In genomic region chr15:65304393-65305143, GRCh38 we compare ENCODE assay signal across 8 cellular contexts. TPM values are rescaled to one million over a fixed set of nuclear protein-coding genes. Genes with fewer than 3 reads are reported as not detected.
DNase-seq lines count a peak whose midpoint lies in the region; ATAC-seq and TF ChIP-seq lines count a peak whose summit lies in the region.

RNU5B-1 (plus strand) TSS chr15:65304677.

- H3K4me1 ChIP-seq in HAP-1 (peaks cover 17% of the 10 kb centered on the region), MM.1S (ENCODE audit: low read length) (no peaks in the 10 kb centered on the region), SJSA1 (replicated peaks) (peaks cover 8% of the 10 kb centered on the region), thymus (ENCODE audit: control insufficient read depth, insufficient read depth, low read length) (peaks cover 4% of the 10 kb centered on the region)

- peak within 1 kb of the TSS; percentile 99 for H3K27ac Mint-ChIP-seq in activated naive CD4-positive, alpha-beta T cell treated with anti-CD3 and anti-CD28 coated beads, Interleukin-2, amount 50 U/mL, for 24 hours

- H3K9ac ChIP-seq in MM.1S (ENCODE audit: low read length) = peak within 1 kb of the TSS; percentile 72

- H3K27ac ChIP-seq in MM.1S (ENCODE audit: low read length) (peak within 1 kb of the TSS; percentile 65), SJSA1 (peak within 1 kb of the TSS; percentile 100), thymus (ENCODE audit: low read depth) (peak within 1 kb of the TSS; percentile 94)

- no peaks in the 10 kb centered on the region for H3K9me2 ChIP-seq in MM.1S (replicated peaks; ENCODE audit: insufficient read depth, low read length)

- under 1% methylated on average over 23 of the region's 23 CpGs for WGBS in thymus

- H3K9me3 ChIP-seq in HAP-1 = no peaks in the 10 kb centered on the region
- no peaks in the 10 kb centered on the region for H3K9me3 ChIP-seq in MM.1S (replicated peaks; ENCODE audit: insufficient read depth, low read length)
- H3K9me3 ChIP-seq in SJSA1 (replicated peaks) = no peaks in the 10 kb centered on the region
- no peaks in the 10 kb centered on the region for H3K9me3 ChIP-seq in thymus (ENCODE audit: control insufficient read depth)

- H2AFZ ChIP-seq in MM.1S (ENCODE audit: low read length) = peak within 1 kb of the TSS; percentile 83

- in situ Hi-C loops in HAP-1 (cut with MboI; ENCODE audit: low sequenced_read_pairs) = no loop called here

- H3K9me3 Mint-ChIP-seq in activated naive CD4-positive, alpha-beta T cell treated with anti-CD3 and anti-CD28 coated beads, Interleukin-2, amount 50 U/mL, for 24 hours = no peaks in the 10 kb centered on the region

- TF ChIP-seq CTCF in MM.1S (IDR thresholded peaks at IDR 0.05; ENCODE audit: low read length) = peak; percentile 94; the same call in 1 of the 2 replicates
- TF ChIP-seq CTCF in omental fat pad (IDR thresholded peaks at IDR 0.05) = peak in 2 of 3 donors; percentile 66 to 86

- no peaks in the 10 kb centered on the region for H3K79me2 ChIP-seq in MM.1S (ENCODE audit: low read length)

- H3K4me2 ChIP-seq in MM.1S (ENCODE audit: low read depth, low read length) = peak within 1 kb of the TSS; percentile 93

- no peaks in the 10 kb centered on the region for H3K36me3 Mint-ChIP-seq in activated naive CD4-positive, alpha-beta T cell treated with anti-CD3 and anti-CD28 coated beads, Interleukin-2, amount 50 U/mL, for 24 hours

- peaks cover 28% of the 10 kb centered on the region for H3F3A ChIP-seq in MM.1S (ENCODE audit: insufficient read depth, low read length)

- no peaks in the 10 kb centered on the region for H4K20me1 ChIP-seq in MM.1S (ENCODE audit: insufficient read depth, low read length)

- H3K4me3 Mint-ChIP-seq in activated naive CD4-positive, alpha-beta T cell treated with anti-CD3 and anti-CD28 coated beads, Interleukin-2, amount 50 U/mL, for 24 hours = peak within 1 kb of the TSS; percentile 99

- peak; percentile 91 for ATAC-seq in omental fat pad (ENCODE audit: low FRiP score)

- no peaks in the 10 kb centered on the region for H3K27me3 Mint-ChIP-seq in activated naive CD4-positive, alpha-beta T cell treated with anti-CD3 and anti-CD28 coated beads, Interleukin-2, amount 50 U/mL, for 24 hours

- H3K36me3 ChIP-seq in HAP-1 (replicated peaks) (no peaks in the 10 kb centered on the region), MM.1S (replicated peaks; ENCODE audit: insufficient read depth, low read length) (no peaks in the 10 kb centered on the region), SJSA1 (no peaks in the 10 kb centered on the region), thymus (ENCODE audit: control insufficient read depth, insufficient read depth) (no peaks in the 10 kb centered on the region)

- H3K27me3 ChIP-seq in HAP-1 (ENCODE audit: low read depth) = no peaks in the 10 kb centered on the region
- H3K27me3 ChIP-seq in MM.1S (replicated peaks; ENCODE audit: insufficient read depth, low read length) = no peaks in the 10 kb centered on the region
- H3K27me3 ChIP-seq in SJSA1 (replicated peaks) = no peaks in the 10 kb centered on the region; the same call in 1 of the 2 replicates
- H3K27me3 ChIP-seq in thymus (ENCODE audit: control insufficient read depth, insufficient read depth) = no peaks in the 10 kb centered on the region

- peaks cover 37% of the 10 kb centered on the region for H3K4me1 Mint-ChIP-seq in activated naive CD4-positive, alpha-beta T cell treated with anti-CD3 and anti-CD28 coated beads, Interleukin-2, amount 50 U/mL, for 24 hours

- peak; percentile 88 for DNase-seq in GM04504 (ENCODE audit: low read depth)
- peak; percentile 100 for DNase-seq in HAP-1 (ENCODE audit: low spot score in 2 of 2)
- DNase-seq in MM.1S = peak; percentile 98
- DNase-seq in SJSA1 (ENCODE audit: low read depth in 1 of 2, low spot score in 2 of 2) = peak; percentile 94 to 97
- DNase-seq in glomerular visceral epithelial cell (ENCODE audit: extremely low spot score) = peak; percentile 94
- DNase-seq in omental fat pad (ENCODE audit: low spot score) = no peak

- peak within 1 kb of the TSS; percentile 8 for H3K4me3 ChIP-seq in HAP-1
- peak within 1 kb of the TSS; percentile 66 for H3K4me3 ChIP-seq in MM.1S (ENCODE audit: low read length)
- H3K4me3 ChIP-seq in SJSA1 = peak within 1 kb of the TSS; percentile 28
- peak within 1 kb of the TSS; percentile 73 for H3K4me3 ChIP-seq in thymus (ENCODE audit: low read length)

RNA-seq across cellular contexts. Expression of gene RNU5B-1, which starts in this region (rescaled TPM):
- total RNA-seq in SJSA1 (2014; rRNA removed; shearing (Covaris generic)) = not detected in 2 replicates
- total RNA-seq in omental fat pad = not detected
- not detected for polyA plus RNA-seq in thymus

Comparison
In these comparisons a context has a peak if more than half of its experiments do, and no peak if none do; other contexts are left out.
1. Peak in DNase-seq, H3K4me3 ChIP-seq and H3K27ac ChIP-seq in SJSA1; RNA of the gene not detected or under 1 TPM.
2. Peak in ATAC-seq in omental fat pad; RNA of the gene not detected or under 1 TPM.
3. H3K4me3 ChIP-seq: peak in every context shown above with its lines; median percentile 73 in thymus; 66 in MM.1S; 28 in SJSA1; 8 in HAP-1.